In genomic region chr2:109128048-109128465, GRCh38 we compare ENCODE assay signal across 8 cellular contexts. TPM values are rescaled to one million over a fixed set of nuclear protein-coding genes. Genes with fewer than 3 reads are reported as not detected.
A peak's percentile ranks its signal among the peaks of the same experiment; 100 is the strongest.
DNase-seq lines count a peak whose midpoint lies in the region; ATAC-seq and TF ChIP-seq lines count a peak whose summit lies in the region.

No MANE protein-coding gene starts in this region.

- H3K36me3 Mint-ChIP-seq in activated naive CD4-positive, alpha-beta T cell treated with anti-CD3 and anti-CD28 coated beads, Interleukin-2, amount 50 U/mL, for 72 hours: peaks cover 0 to 6% of the 10 kb centered on the region in 2 donors
- no peaks in the 10 kb centered on the region for H3K36me3 Mint-ChIP-seq in glutamatergic neuron (ENCODE audit: unreplicated experiment)

- no peaks in the 10 kb centered on the region for H3K36me3 ChIP-seq in SK-N-MC (ENCODE audit: insufficient read depth, low read length)

- peaks cover 4% of the 10 kb centered on the region for H3K4me1 Mint-ChIP-seq in glutamatergic neuron (ENCODE audit: low read depth, unreplicated experiment)

- TF ChIP-seq CTCF in 22Rv1 (IDR thresholded peaks at IDR 0.05): peak; percentile 81
- peak; percentile 90 for TF ChIP-seq CTCF in glutamatergic neuron (IDR thresholded peaks at IDR 0.05; ENCODE audit: partially characterized antibody, unreplicated experiment)

- peak overlapping the region; percentile 72 for H3K4me3 ChIP-seq in SK-N-MC

- peak overlapping the region; percentile 68 for H3K4me3 Mint-ChIP-seq in glutamatergic neuron (ENCODE audit: unreplicated experiment)

- no peak overlapping the region for H3K27ac ChIP-seq in 22Rv1
- no peak overlapping the region for H3K27ac ChIP-seq in SK-N-MC

- H3K27ac Mint-ChIP-seq in activated naive CD4-positive, alpha-beta T cell treated with anti-CD3 and anti-CD28 coated beads, Interleukin-2, amount 50 U/mL, for 72 hours: no peak overlapping the region
- no peak overlapping the region for H3K27ac Mint-ChIP-seq in glutamatergic neuron (ENCODE audit: unreplicated experiment)

- H3K9ac ChIP-seq in SK-N-MC (ENCODE audit: insufficient read length): no peak overlapping the region

- peaks cover 5% of the 10 kb centered on the region for H3K27me3 Mint-ChIP-seq in glutamatergic neuron (ENCODE audit: unreplicated experiment)

- no peaks in the 10 kb centered on the region for H3K9me3 Mint-ChIP-seq in activated naive CD4-positive, alpha-beta T cell treated with anti-CD3 and anti-CD28 coated beads, Interleukin-2, amount 50 U/mL, for 72 hours
- H3K9me3 Mint-ChIP-seq in glutamatergic neuron (ENCODE audit: unreplicated experiment): peaks cover 6% of the 10 kb centered on the region

- ATAC-seq in GM18517 (IDR thresholded peaks at IDR 0.05; ENCODE audit: unreplicated experiment): peak; percentile 59
- ATAC-seq in activated naive CD4-positive, alpha-beta T cell treated with anti-CD3 and anti-CD28 coated beads, Interleukin-2, amount 50 U/mL, for 72 hours: peak; percentile 70 to 77

- DNase-seq in M059J (ENCODE audit: low read depth) (peak; percentile 72), SK-N-MC (ENCODE audit: low read depth, low spot score) (peak; percentile 3), glutamatergic neuron (peak; percentile 94), nucleus accumbens (lab: John Stamatoyannopoulos, UW) (peak in 52 of 56 donors; percentile 6 to 81 (median 52)), superior temporal gyrus (ENCODE audit: extremely low spot score) (peak; percentile 77)
- peak; percentile 67 to 74 for DNase-seq in activated naive CD4-positive, alpha-beta T cell treated with anti-CD3 and anti-CD28 coated beads, Interleukin-2, amount 50 U/mL, for 72 hours (ENCODE audit: low spot score in 2 of 2)

- H3K9me3 ChIP-seq in SK-N-MC (ENCODE audit: low read depth, low read length): no peaks in the 10 kb centered on the region

RNA-seq across cellular contexts. Expression of gene SH3RF3, which starts 0.9 kb away (rescaled TPM):
- total RNA-seq in M059J (2014; rRNA removed; shearing (Covaris generic)): 1.9 and 2.5 TPM in 2 replicates
- 1 to 10 TPM; 1.0 to 1.7 TPM for total RNA-seq in activated naive CD4-positive, alpha-beta T cell treated with anti-CD3 and anti-CD28 coated beads, Interleukin-2, amount 50 U/mL, for 72 hours
- total RNA-seq in glutamatergic neuron (ENCODE audit: unreplicated experiment): 1.7 TPM

Comparison
In these comparisons a context has a peak if more than half of its experiments do, and no peak if none do; other contexts are left out.
1. DNase-seq: peak in every context shown above with its lines; median percentile 94 in glutamatergic neuron; 77 in superior temporal gyrus; 72 in M059J; 70 in activated naive CD4-positive, alpha-beta T cell treated with anti-CD3 and anti-CD28 coated beads, Interleukin-2, amount 50 U/mL, for 72 hours; 52 in nucleus accumbens; 3 in SK-N-MC.